17 cellular contexts compared by ENCODE assay signal in the genomic region with DNA sequence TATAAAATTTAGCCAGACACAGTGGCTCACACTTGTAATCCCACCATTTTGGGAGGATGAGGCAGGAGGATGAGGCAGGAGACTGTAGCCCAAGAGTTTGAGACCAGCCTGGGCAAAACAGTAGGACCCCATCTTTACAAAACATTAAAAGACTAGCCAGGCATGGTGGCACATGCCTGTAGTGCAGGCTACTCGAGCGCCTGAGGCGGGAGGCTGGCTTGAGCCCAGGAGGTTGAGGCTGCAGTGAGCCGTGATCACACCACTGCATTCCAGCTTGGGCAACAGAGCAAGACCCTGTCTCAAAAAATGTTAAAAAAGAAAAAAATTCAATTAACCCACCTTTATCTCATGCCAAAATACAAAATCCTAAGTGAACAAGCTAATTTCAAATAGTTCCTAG. TPM values are rescaled to one million over a fixed set of nuclear protein-coding genes. Genes with fewer than 3 reads are reported as not detected.
A peak's percentile ranks its signal among the peaks of the same experiment; 100 is the strongest.
DNase-seq lines count a peak whose midpoint lies in the region; ATAC-seq and TF ChIP-seq lines count a peak whose summit lies in the region.
"Had no signal": no experiment of that assay in that cellular context is flagged by ENCODE, and none has a peak within 500 bp of the region (broad histone marks: within the 10 kb centered on the region; RNA-seq: fewer than 3 reads in every experiment).

No MANE protein-coding gene starts in this region.

- H3K27ac ChIP-seq in breast epithelium (no peak overlapping the region), SU-DHL-6 (ENCODE audit: low read depth, low read length) (peak overlapping the region; percentile 30; the same call in 1 of the 2 replicates), esophagus muscularis mucosa (replicated peaks in 1 of 4) (no peak overlapping the region), thyroid gland (no peak overlapping the region)
- H3K27ac ChIP-seq: upper lobe of left lung had no signal

- H2AFZ ChIP-seq in SU-DHL-6 (ENCODE audit: low read depth, low read length, severe bottlenecking), result no peak overlapping the region

- no peak for ATAC-seq in HG02970 (IDR thresholded peaks at IDR 0.05; ENCODE audit: low FRiP score, unreplicated experiment)

- H3F3A ChIP-seq in SU-DHL-6 (ENCODE audit: insufficient read depth), result peaks cover 9% of the 10 kb centered on the region; the same call in 1 of the 2 replicates

- H3K27ac Mint-ChIP-seq in MCF 10A (ENCODE audit: low read depth, unreplicated experiment), result peak overlapping the region; percentile 25

- H3K9me2 ChIP-seq in SU-DHL-6 (replicated peaks; ENCODE audit: insufficient read depth, low read length), result no peaks in the 10 kb centered on the region
- H3K9me2 ChIP-seq: SK-N-SH had no signal

- TF ChIP-seq CTCF in MCF 10A (IDR thresholded peaks at IDR 0.05; ENCODE audit: unreplicated experiment) (no peak), breast epithelium (IDR thresholded peaks at IDR 0.05) (no peak), SU-DHL-6 (IDR thresholded peaks at IDR 0.05; ENCODE audit: insufficient read depth, low read length, poor library complexity, severe bottlenecking) (no peak), esophagus muscularis mucosa (IDR thresholded peaks at IDR 0.05) (no peak), thyroid gland (IDR thresholded peaks at IDR 0.05) (no peak)

- peak overlapping the region; percentile 73 for H3K4me2 ChIP-seq in SU-DHL-6 (ENCODE audit: low read depth, low read length, poor library complexity, severe bottlenecking)
- H3K4me2 ChIP-seq: SK-N-SH had no signal

- peaks cover 30% of the 10 kb centered on the region for H4K20me1 ChIP-seq in SU-DHL-6 (ENCODE audit: low read depth, low read length)

- peaks cover 28% of the 10 kb centered on the region for H3K4me1 Mint-ChIP-seq in MCF 10A (ENCODE audit: insufficient read depth, unreplicated experiment)

- no peaks in the 10 kb centered on the region for H3K27me3 Mint-ChIP-seq in MCF 10A (ENCODE audit: insufficient read depth, unreplicated experiment)

- peaks cover 4 to 18% of the 10 kb centered on the region in 2 donors for H3K4me1 ChIP-seq in breast epithelium
- peaks cover 46 to 80% (median 62%) of the 10 kb centered on the region in 4 donors for H3K4me1 ChIP-seq in esophagus muscularis mucosa
- peaks cover 15 to 29% of the 10 kb centered on the region in 2 donors for H3K4me1 ChIP-seq in thyroid gland

- TF ChIP-seq POLR2A in breast epithelium (IDR thresholded peaks at IDR 0.05) (no peak), esophagus muscularis mucosa (IDR thresholded peaks at IDR 0.05; ENCODE audit: low read depth) (no peak), thyroid gland (IDR thresholded peaks at IDR 0.05) (no peak)

- 85% methylated on average over 4 of the region's 4 CpGs for WGBS in esophagus muscularis mucosa
- 45 to 57% methylated on average over 4 of the region's 4 CpGs for WGBS in thyroid gland, 2 donors

- CTCF ChIA-PET in MCF 10A (lab: Yijun Ruan, JAX), result interaction anchor here (0.5 to 1.2 kb wide), 5 partner anchors 17 to 153 kb away, joined by 3 to 4 read pairs (median 4); no protein-coding TSS in a partner anchor

- no peak overlapping the region for H3K4me3 Mint-ChIP-seq in MCF 10A (ENCODE audit: unreplicated experiment)

- H3K27me3 ChIP-seq in breast epithelium (no peaks in the 10 kb centered on the region), SU-DHL-6 (ENCODE audit: low read length) (no peaks in the 10 kb centered on the region), esophagus muscularis mucosa (no peaks in the 10 kb centered on the region), thyroid gland (no peaks in the 10 kb centered on the region)
- H3K27me3 ChIP-seq: upper lobe of left lung had no signal

- H3K9ac ChIP-seq in SU-DHL-6 (ENCODE audit: low read length), result peak overlapping the region; percentile 27
- H3K9ac ChIP-seq: SK-N-SH had no signal

- intact Hi-C loops in MCF 10A (cut with micrococcal nuclease), result no loop called here
- intact Hi-C loops in breast epithelium (cut with DNase I; ENCODE audit: low total_unique reads), result no loop called here
- intact Hi-C loops in esophagus muscularis mucosa (cut with DNase I), result no loop called here
- intact Hi-C loops in thyroid gland (cut with DNase I), result no loop called here

- DNase-seq in MCF 10A (ENCODE audit: unreplicated experiment) (no peak), breast epithelium (ENCODE audit: low spot score in 2 of 2) (no peak), esophagus muscularis mucosa (ENCODE audit: extremely low spot score) (peak; percentile 37), thyroid gland (peak; percentile 53 to 69), NCI-H526 (lab: John Stamatoyannopoulos, UW) (no peak)
- DNase-seq in activated CD4-positive, alpha-beta T cell treated with anti-CD3 and anti-CD28 coated beads, Interleukin-2, amount 50 U/mL, for 4 hours, result no peak
- DNase-seq: activated gamma-delta T cell treated with Interleukin-2 at 50 U/mL for 16 hours; CD8-positive, alpha-beta memory T cell; Kasumi-1; midbrain; NCI-H1436; SK-N-SH; stimulated activated CD4-positive, alpha-beta T cell treated with anti-CD3 and anti-CD28 coated beads, Interleukin-12 subunit alpha, Interleukin-12 subunit beta, amount 100 ng/mL, for 4 hours had no signal

- BruUV-seq in MCF 10A (replicated peaks; lab: Mats Ljungman, UMichigan), result no TSS peak

- H3K4me3 ChIP-seq in breast epithelium (no peak overlapping the region), SU-DHL-6 (ENCODE audit: insufficient read depth, low read length, poor library complexity, severe bottlenecking) (peak overlapping the region; percentile 31), esophagus muscularis mucosa (no peak overlapping the region), thyroid gland (replicated peaks in 1 of 3) (no peak overlapping the region)

- no peak for TF ChIP-seq EP300 in esophagus muscularis mucosa (IDR thresholded peaks at IDR 0.05)

- POLR2A ChIA-PET in MCF 10A (lab: Yijun Ruan, JAX), result interaction anchor here (1.4 kb wide), 1 partner anchor 13 kb away, joined by 4 read pairs; no protein-coding TSS in a partner anchor

- H3K36me3 ChIP-seq in breast epithelium (no peaks in the 10 kb centered on the region), SU-DHL-6 (ENCODE audit: low read length) (no peaks in the 10 kb centered on the region), esophagus muscularis mucosa (no peaks in the 10 kb centered on the region), thyroid gland (no peaks in the 10 kb centered on the region)
- H3K36me3 ChIP-seq: HAP-1, upper lobe of left lung had no signal

- no peaks in the 10 kb centered on the region for H3K9me3 ChIP-seq in breast epithelium
- no peaks in the 10 kb centered on the region for H3K9me3 ChIP-seq in SU-DHL-6 (ENCODE audit: insufficient read depth, low read length)
- no peaks in the 10 kb centered on the region for H3K9me3 ChIP-seq in esophagus muscularis mucosa
- H3K9me3 ChIP-seq in thyroid gland, result no peaks in the 10 kb centered on the region
- H3K9me3 ChIP-seq: HAP-1, SK-N-SH, upper lobe of left lung had no signal

- no peaks in the 10 kb centered on the region for H3K36me3 Mint-ChIP-seq in MCF 10A (ENCODE audit: insufficient read depth, unreplicated experiment)

- no peaks in the 10 kb centered on the region for H3K9me3 Mint-ChIP-seq in MCF 10A (ENCODE audit: unreplicated experiment)
- H3K9me3 Mint-ChIP-seq: CD8-positive, alpha-beta memory T cell had no signal

- H3K79me2 ChIP-seq in SU-DHL-6 (ENCODE audit: insufficient read depth, low read length), result peaks cover 73% of the 10 kb centered on the region

RNA-seq across cellular contexts. Expression of gene REV1, which starts 4.0 kb away (rescaled TPM):
- total RNA-seq in MCF 10A (2022) (33.2 and 38.6 TPM in 2 replicates), breast epithelium (10 to 100 TPM; 40.8 to 89.1 (median 78.0) TPM), esophagus muscularis mucosa (10 to 100 TPM; 26.7 to 47.7 (median 31.4) TPM), thyroid gland (10 to 100 TPM; 54.7 to 84.4 (median 68.8) TPM)

Comparison
In these comparisons a context has a peak if more than half of its experiments do, and no peak if none do; other contexts are left out.
1. DNase-seq: peak in esophagus muscularis mucosa (single experiment) and thyroid gland (2 of 2); none in MCF 10A (single experiment), breast epithelium (0 of 2), activated CD4-positive, alpha-beta T cell treated with anti-CD3 and anti-CD28 coated beads, Interleukin-2, amount 50 U/mL, for 4 hours (0 of 2) and NCI-H526 (0 of 2).